In the genomic region with DNA sequence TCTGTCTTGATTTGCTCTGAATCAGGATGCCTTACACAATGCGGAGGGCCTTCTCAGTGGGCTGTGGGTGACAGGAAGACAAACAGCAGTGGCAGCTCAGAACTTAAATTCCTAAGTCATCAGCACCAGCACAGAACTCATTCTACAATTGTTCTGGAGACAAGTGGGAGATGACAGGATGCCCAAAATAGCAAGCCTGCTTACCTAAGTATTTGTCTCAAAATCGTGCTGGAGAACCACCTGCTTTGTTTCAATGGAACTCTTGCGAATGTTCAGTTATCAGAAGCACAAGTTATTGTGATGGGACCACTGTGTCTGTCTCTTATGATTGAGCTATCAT, we compare ENCODE assay signal across 22 cellular contexts.
"Had no signal": no experiment of that assay in that cellular context is flagged by ENCODE, and none has a peak within 500 bp of the region (broad histone marks: within the 10 kb centered on the region; RNA-seq: fewer than 3 reads in every experiment).

No MANE protein-coding gene starts in this region.

- H3K9me3 ChIP-seq: esophagus muscularis mucosa, prostate gland, testis, tibial nerve, upper lobe of right lung, vagina had no signal

- H3K27me3 ChIP-seq: dorsolateral prefrontal cortex, esophagus muscularis mucosa, foreskin keratinocyte, testis, tibial nerve, upper lobe of right lung, vagina had no signal

- DNase-seq: cortex of kidney; dorsolateral prefrontal cortex; effector memory CD4-positive, alpha-beta T cell; foreskin keratinocyte; immature natural killer cell; midbrain; naive B cell; nephron progenitor cell; stimulated activated CD4-positive, alpha-beta T cell treated with anti-CD3 and anti-CD28 coated beads, Interleukin-2, amount 100 ng/mL, for 24 hours; stimulated activated CD4-positive, alpha-beta T cell treated with anti-CD3 and anti-CD28 coated beads, Interleukin-4, amount 100 ng/mL, for 4 hours; stimulated activated naive B cell treated with anti-CD40 and anti-IgM and Interleukin-4, amounts not matched to agents 10 μg/mL and 1 μg/mL and 100 μg/mL, for 72 hours; stimulated activated naive CD8-positive, alpha-beta T cell treated with anti-CD3 and anti-CD28 coated beads, Interleukin-15, amount 100 ng/mL, for 72 hours; testis; upper lobe of right lung had no signal

- H3K4me3 ChIP-seq: dorsolateral prefrontal cortex, esophagus muscularis mucosa, prostate gland, skin epidermis, testis, tibial nerve, upper lobe of right lung, vagina had no signal

- H3K79me2 ChIP-seq: parathyroid adenoma had no signal

- H3K27ac ChIP-seq: dorsolateral prefrontal cortex, epithelial cell of prostate, esophagus muscularis mucosa, foreskin keratinocyte, parathyroid adenoma, prostate gland, skin epidermis, testis, tibial nerve, upper lobe of right lung, vagina had no signal

- ATAC-seq: foreskin keratinocyte; sciatic nerve; stimulated activated naive B cell treated with anti-CD40 and anti-IgM and Interleukin-4, amounts not matched to agents 10 μg/mL and 1 μg/mL and 100 μg/mL, for 72 hours; stimulated activated naive CD8-positive, alpha-beta T cell treated with anti-CD3 and anti-CD28 coated beads, Interleukin-15, amount 100 ng/mL, for 72 hours; upper lobe of right lung had no signal

- H3K36me3 ChIP-seq: esophagus muscularis mucosa, prostate gland, tibial nerve, upper lobe of right lung, vagina had no signal

- H3K4me1 ChIP-seq: foreskin keratinocyte, parathyroid adenoma, prostate gland, testis, upper lobe of right lung, vagina had no signal

- H3K9ac ChIP-seq: parathyroid adenoma had no signal

- H2AFZ ChIP-seq: parathyroid adenoma had no signal
